ENCODE assay signal across 16 cellular contexts in genomic region chr9:87701491-87701890, GRCh38. TPM values are rescaled to one million over a fixed set of nuclear protein-coding genes. Genes with fewer than 3 reads are reported as not detected.
DNase-seq lines count a peak whose midpoint lies in the region; ATAC-seq, FAIRE-seq and TF ChIP-seq lines count a peak whose summit lies in the region.
"Had no signal": no experiment of that assay in that cellular context is flagged by ENCODE, and none has a peak within 500 bp of the region (broad histone marks: within the 10 kb centered on the region; RNA-seq: fewer than 3 reads in every experiment).

No MANE protein-coding gene starts in this region.

- no peaks in the 10 kb centered on the region for H3K9me3 ChIP-seq in HUES6 (ENCODE audit: control insufficient read depth, insufficient read depth, low read depth, low read length)
- H3K9me3 ChIP-seq: BLaER1 had no signal

- H3K4me1 Mint-ChIP-seq in chondrocyte (ENCODE audit: low read depth) (peaks cover 15% of the 10 kb centered on the region), mesothelial cell of epicardium (peaks cover 37% of the 10 kb centered on the region)

- peak overlapping the region; percentile 28 for H3K9ac ChIP-seq in HUES6 (ENCODE audit: low read length)
- H3K9ac ChIP-seq: BLaER1 had no signal

- H3K4me3 ChIP-seq in HUES6 (ENCODE audit: low read depth, low read length): no peak overlapping the region; the same call in 1 of the 2 replicates
- H3K4me3 ChIP-seq: BLaER1 had no signal

- peaks cover 37% of the 10 kb centered on the region for H3K36me3 Mint-ChIP-seq in chondrocyte (ENCODE audit: low read depth)
- peaks cover 51% of the 10 kb centered on the region for H3K36me3 Mint-ChIP-seq in mesothelial cell of epicardium
- H3K36me3 Mint-ChIP-seq: CD4-positive, alpha-beta memory T cell had no signal

- H3K27me3 ChIP-seq in HUES6 (ENCODE audit: control insufficient read depth, insufficient read depth, low read length): no peaks in the 10 kb centered on the region
- H3K27me3 ChIP-seq: BLaER1 had no signal

- DNase-seq in chondrocyte (ENCODE audit: low spot score): no peak
- no peak for DNase-seq in mesothelial cell of epicardium (ENCODE audit: low spot score in 2 of 2, unreplicated experiment in 2 of 2)
- peak; percentile 38 for DNase-seq in urothelium cell line (ENCODE audit: low spot score)
- DNase-seq in foreskin melanocyte: no peak
- DNase-seq: CD4-positive, alpha-beta memory T cell; DMS153; GF-D8; NCI-H1417 treated with DMSO at 0.1 percent for 48 hours; NCI-H1930; NCI-H345; NCI-H526 had no signal

- FAIRE-seq in urothelium cell line (lab: Jason Lieb, UNC): no peak
- FAIRE-seq: GM19239 had no signal

- ATAC-seq in GM18907 (IDR thresholded peaks at IDR 0.05; ENCODE audit: unreplicated experiment) (no peak), HG03378 (IDR thresholded peaks at IDR 0.05; ENCODE audit: unreplicated experiment) (no peak)

- H3K9me3 Mint-ChIP-seq in chondrocyte (ENCODE audit: low read depth) (no peaks in the 10 kb centered on the region), mesothelial cell of epicardium (no peaks in the 10 kb centered on the region)

- peak overlapping the region; percentile 62; the same call in 1 of the 2 replicates for H3K27ac ChIP-seq in HUES6 (ENCODE audit: low read depth, low read length)
- H3K27ac ChIP-seq: BLaER1 had no signal

- peaks cover 76% of the 10 kb centered on the region for H3K36me3 ChIP-seq in HUES6 (ENCODE audit: control insufficient read depth, insufficient read depth, low read length)
- H3K36me3 ChIP-seq: BLaER1 had no signal

- no peak overlapping the region for H3K4me3 Mint-ChIP-seq in chondrocyte (ENCODE audit: unreplicated experiment)
- H3K4me3 Mint-ChIP-seq in mesothelial cell of epicardium: peak overlapping the region; percentile 36

- peaks cover 10% of the 10 kb centered on the region; the same call in 1 of the 2 replicates for H3K4me1 ChIP-seq in HUES6 (ENCODE audit: control insufficient read depth, insufficient read depth, low read length)

- H3K27ac Mint-ChIP-seq in chondrocyte (ENCODE audit: unreplicated experiment) (peak overlapping the region; percentile 54), mesothelial cell of epicardium (peak overlapping the region; percentile 93)

- TF ChIP-seq CTCF in chondrocyte (IDR thresholded peaks at IDR 0.05) (no peak), mesothelial cell of epicardium (IDR thresholded peaks at IDR 0.05; ENCODE audit: unreplicated experiment) (no peak)

- H3K27me3 Mint-ChIP-seq in chondrocyte (ENCODE audit: low read depth): no peaks in the 10 kb centered on the region
- no peaks in the 10 kb centered on the region for H3K27me3 Mint-ChIP-seq in mesothelial cell of epicardium (ENCODE audit: low read depth)

RNA-seq across cellular contexts. Expression of gene CTSL, which starts 24.4 kb away (rescaled TPM):
- total RNA-seq in chondrocyte (77.7 to 119 TPM (median 84.6 TPM) in 3 replicates), mesothelial cell of epicardium (85.9 to 90.5 TPM (median 86.2 TPM) in 3 replicates)
